Comparison of ENCODE assay signal across 27 cellular contexts in the genomic region with DNA sequence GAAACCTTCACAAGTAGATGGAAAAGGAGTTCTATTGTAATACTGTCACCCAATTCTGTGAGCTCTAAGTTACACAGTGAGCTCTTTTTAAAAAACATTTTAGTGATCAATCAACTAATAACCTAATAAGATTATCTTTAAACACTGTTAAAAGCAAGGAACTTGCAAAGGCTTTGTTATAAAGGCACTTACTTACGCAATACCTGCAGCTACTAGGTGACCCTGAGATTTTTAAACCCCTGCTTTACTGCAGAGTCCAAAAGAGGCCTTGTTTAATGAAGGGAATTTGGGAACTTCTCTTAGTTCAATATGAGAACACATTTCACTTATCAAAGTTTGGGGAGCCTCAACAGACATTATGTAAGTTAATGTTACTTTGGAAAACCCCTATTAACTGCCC. TPM values are rescaled to one million over a fixed set of nuclear protein-coding genes. Genes with fewer than 3 reads are reported as not detected.
DNase-seq lines count a peak whose midpoint lies in the region; ATAC-seq, FAIRE-seq and TF ChIP-seq lines count a peak whose summit lies in the region.
"Had no signal": no experiment of that assay in that cellular context is flagged by ENCODE, and none has a peak within 500 bp of the region (broad histone marks: within the 10 kb centered on the region; RNA-seq: fewer than 3 reads in every experiment).

No MANE protein-coding gene starts in this region.

- H3K4me3 ChIP-seq in A549 (no peak overlapping the region), H1 (ENCODE audit: extremely low read depth in 1 of 4, insufficient read depth in 2 of 4, low read depth in 3 of 4, low read length in 4 of 4) (no peak overlapping the region), transverse colon (no peak overlapping the region)
- H3K4me3 ChIP-seq: heart left ventricle, prostate gland, sigmoid colon, testis had no signal

- H2AFZ ChIP-seq in H1 (ENCODE audit: low read length) = no peak overlapping the region

- FAIRE-seq in A549 (lab: Jason Lieb, UNC) (no peak), H1 (lab: Jason Lieb, UNC) (no peak)
- FAIRE-seq: urothelium cell line had no signal

- H3K4me1 Mint-ChIP-seq in nephron (peaks cover 15% of the 10 kb centered on the region), T-helper 17 cell (no peaks in the 10 kb centered on the region)

- H2AK5ac ChIP-seq in H1 (ENCODE audit: low read depth, low read length) = no peak overlapping the region

- H3K27me3 ChIP-seq in H1 (replicated peaks in 1 of 4; ENCODE audit: control insufficient read depth in 3 of 4, extremely low read depth in 1 of 4, insufficient read depth in 3 of 4, low read length in 3 of 4) (no peaks in the 10 kb centered on the region), transverse colon (no peaks in the 10 kb centered on the region)
- H3K27me3 ChIP-seq: heart left ventricle, sigmoid colon, testis had no signal

- H3K18ac ChIP-seq in H1 (ENCODE audit: extremely low read depth, low read length) = no peak overlapping the region

- H4K5ac ChIP-seq in H1 (ENCODE audit: insufficient read length, low read depth, low read length) = no peak overlapping the region

- no peak overlapping the region for H4K91ac ChIP-seq in H1 (replicated peaks; ENCODE audit: insufficient read length, low read length)

- no peak overlapping the region for H2BK15ac ChIP-seq in H1 (ENCODE audit: low read length)

- H2BK120ac ChIP-seq in H1 (replicated peaks; ENCODE audit: low read depth, low read length) = no peak overlapping the region

- no peaks in the 10 kb centered on the region for H3K79me1 ChIP-seq in H1 (ENCODE audit: low read depth, low read length)

- H3K9ac ChIP-seq in H1 (replicated peaks in 1 of 4; ENCODE audit: extremely low read depth in 1 of 4, low read depth in 3 of 4, low read length in 3 of 4) = no peak overlapping the region

- intact Hi-C loops in transverse colon (cut with DNase I; ENCODE audit: low total_unique reads) = no loop called here

- ATAC-seq in A549 (no peak), GM18498 (IDR thresholded peaks at IDR 0.05; ENCODE audit: unreplicated experiment) (no peak), T-helper 17 cell (no peak)
- ATAC-seq: HCT116, heart left ventricle had no signal

- H3K4me3 Mint-ChIP-seq in nephron = no peak overlapping the region
- H3K4me3 Mint-ChIP-seq in T-helper 17 cell = no peak overlapping the region
- H3K4me3 Mint-ChIP-seq: CD4-positive, alpha-beta T cell; T-helper 1 cell treated with Interleukin-12 subunit alpha and Interleukin-12 subunit beta and Interleukin-4 antibody, amounts not matched to agents 30 μg/mL and 1 μg/mL, for 36 hours had no signal

- H3K4me2 ChIP-seq in A549 = no peak overlapping the region; the same call in 2 of the 3 replicates
- no peak overlapping the region for H3K4me2 ChIP-seq in H1 (ENCODE audit: insufficient read depth in 1 of 2, low read depth in 2 of 2, low read length in 2 of 2)

- H3K36me3 Mint-ChIP-seq in nephron (ENCODE audit: low read depth) (peaks cover 39% of the 10 kb centered on the region), T-helper 17 cell (ENCODE audit: low read depth) (no peaks in the 10 kb centered on the region)

- no peaks in the 10 kb centered on the region for H3K9me3 Mint-ChIP-seq in nephron
- H3K9me3 Mint-ChIP-seq: brain; CD4-positive, alpha-beta T cell; T-helper 1 cell treated with Interleukin-12 subunit alpha and Interleukin-12 subunit beta and Interleukin-4 antibody, amounts not matched to agents 30 μg/mL and 1 μg/mL, for 36 hours had no signal

- no peaks in the 10 kb centered on the region for H3K23me2 ChIP-seq in H1 (ENCODE audit: low read depth, low read length)

- H3K27ac Mint-ChIP-seq in nephron (peak overlapping the region; percentile 71 to 90 (median 89)), T-helper 17 cell (no peak overlapping the region)
- H3K27ac Mint-ChIP-seq: CD4-positive, alpha-beta T cell; T-helper 1 cell treated with Interleukin-12 subunit alpha and Interleukin-12 subunit beta and Interleukin-4 antibody, amounts not matched to agents 30 μg/mL and 1 μg/mL, for 36 hours had no signal

- H2BK12ac ChIP-seq in H1 (ENCODE audit: low read depth, low read length) = no peak overlapping the region

- no peaks in the 10 kb centered on the region for H3K9me3 ChIP-seq in A549
- H3K9me3 ChIP-seq in H1 (ENCODE audit: insufficient read depth in 2 of 2, low read depth in 1 of 2, low read length in 1 of 2) = no peaks in the 10 kb centered on the region
- H3K9me3 ChIP-seq in transverse colon = no peaks in the 10 kb centered on the region
- no peaks in the 10 kb centered on the region for H3K9me3 ChIP-seq in T-helper 17 cell (ENCODE audit: control insufficient read depth, low read length, poor library complexity, severe bottlenecking)
- H3K9me3 ChIP-seq: heart left ventricle, prostate gland, sigmoid colon, SK-N-SH, testis had no signal

- TF ChIP-seq RAD21 in A549 (conservative IDR thresholded peaks at IDR 0.05 in 1 of 2, IDR thresholded peaks at IDR 0.05 in 1 of 2) = no peak
- TF ChIP-seq RAD21 in Ishikawa (IDR thresholded peaks at IDR 0.05; ENCODE audit: low read depth) = no peak
- no peak for TF ChIP-seq RAD21 in H1 (IDR thresholded peaks at IDR 0.05 in 1 of 2, conservative IDR thresholded peaks at IDR 0.05 in 1 of 2; ENCODE audit: low read depth in 2 of 2, low read length in 2 of 2)

- no peak for DNase-seq in A549 (ENCODE audit: low read depth in 1 of 2, low spot score in 1 of 2)
- no peak for DNase-seq in H1 (ENCODE audit: low read depth in 1 of 2, low spot score in 2 of 2)
- no peak for DNase-seq in transverse colon
- DNase-seq in GM13977 (ENCODE audit: low spot score) = no peak
- no peak for DNase-seq in T-helper 17 cell
- DNase-seq: 8988T; activated CD4-positive, alpha-beta T cell treated with anti-CD3 and anti-CD28 coated beads for 4 hours; activated CD8-positive, alpha-beta memory T cell treated with anti-CD3 and anti-CD28 coated beads for 24 hours; activated T-cell treated with anti-CD3 and anti-CD28 coated beads, Interleukin-2, amount 50 U/mL, for 1 hour; CD4-positive, alpha-beta T cell; DMS53; foreskin fibroblast; heart left ventricle; Kasumi-1; MV-4-11; sigmoid colon; SK-N-SH; stimulated activated naive CD4-positive, alpha-beta T cell treated with Interleukin-2 at 50 U/mL for 16 hours; testis had no signal

- no peak for TF ChIP-seq CTCF in A549 (IDR thresholded peaks at IDR 0.05)
- TF ChIP-seq CTCF in H1 (IDR thresholded peaks at IDR 0.05; ENCODE audit: control extremely low read depth in 1 of 3, insufficient read depth in 1 of 3, low read depth in 1 of 3, low read length in 3 of 3) = no peak
- TF ChIP-seq CTCF in nephron (IDR thresholded peaks at IDR 0.05; ENCODE audit: unreplicated experiment in 3 of 3) = no peak
- TF ChIP-seq CTCF in transverse colon (IDR thresholded peaks at IDR 0.05) = no peak
- TF ChIP-seq CTCF in GM13977 (IDR thresholded peaks at IDR 0.05; ENCODE audit: extremely low read depth, insufficient read depth, missing control alignments) = no peak

- no peak overlapping the region for H3K23ac ChIP-seq in H1 (ENCODE audit: insufficient read length)

- no peak overlapping the region for H3K14ac ChIP-seq in H1 (ENCODE audit: insufficient read length)

- H3K79me2 ChIP-seq in H1 (ENCODE audit: control insufficient read depth in 1 of 2, insufficient read depth in 2 of 2, low read length in 2 of 2) = no peaks in the 10 kb centered on the region

- H3K27ac ChIP-seq in A549 (no peak overlapping the region), H1 (ENCODE audit: low read depth, low read length) (no peak overlapping the region), transverse colon (no peak overlapping the region)
- H3K27ac ChIP-seq: prostate gland had no signal

- TF ChIP-seq EP300 in A549 (IDR thresholded peaks at IDR 0.05) (no peak), Ishikawa (IDR thresholded peaks at IDR 0.05; ENCODE audit: borderline replicate concordance) (no peak), H1 (IDR thresholded peaks at IDR 0.05; ENCODE audit: borderline replicate concordance in 1 of 2, low read depth in 2 of 2, low read length in 2 of 2) (no peak), transverse colon (IDR thresholded peaks at IDR 0.05; ENCODE audit: low read depth) (no peak)

- peaks cover 30% of the 10 kb centered on the region for H3K4me1 ChIP-seq in A549
- H3K4me1 ChIP-seq in H1 (replicated peaks in 1 of 4; ENCODE audit: control insufficient read depth in 3 of 4, insufficient read depth in 4 of 4, low read length in 3 of 4) = peaks cover 0 to 18% (median 5%) of the 10 kb centered on the region in 4 experiments; a peak in 4 of 7 replicates
- H3K4me1 ChIP-seq in transverse colon = no peaks in the 10 kb centered on the region
- H3K4me1 ChIP-seq: prostate gland had no signal

- no peak for TF ChIP-seq POLR2A in A549 (IDR thresholded peaks at IDR 0.05; ENCODE audit: low read length)
- no peak for TF ChIP-seq POLR2A in H1 (IDR thresholded peaks at IDR 0.05; ENCODE audit: control extremely low read depth in 1 of 2, low read depth in 2 of 2, low read length in 2 of 2)
- no peak for TF ChIP-seq POLR2A in transverse colon (IDR thresholded peaks at IDR 0.05)

- no peak overlapping the region for H2BK20ac ChIP-seq in H1 (ENCODE audit: low read length)

- H4K8ac ChIP-seq in H1 (ENCODE audit: extremely low read depth, insufficient read depth, low read length) = no peak overlapping the region

- POLR2A ChIA-PET in A549 (lab: Yijun Ruan, JAX) = no interaction called here
- POLR2A ChIA-PET in H1 (lab: Charles Lee; ENCODE audit: partially characterized antibody) = no interaction called here

- no peak overlapping the region for H3K4ac ChIP-seq in H1 (replicated peaks; ENCODE audit: insufficient read length, low read depth, low read length)

- H2BK5ac ChIP-seq in H1 (ENCODE audit: low read depth, low read length) = no peak overlapping the region

- 92% methylated on average over 1 of the region's 1 CpG for WGBS in A549 (ENCODE audit: missing lambda C conversion rate)
- WGBS in H1 (ENCODE audit: extremely low coverage in 1 of 2, insufficient coverage in 1 of 2, insufficient read length in 1 of 2, insufficient replicate concordance in 2 of 2, low coverage in 1 of 2, low lambda C conversion rate in 2 of 2, missing lambda C conversion rate in 1 of 2), 2 experiments = 94% methylated on average over 1 of the region's 1 CpG; no CpG with 5 or more reads in 1 of the 2 experiments
- 97 to 100% methylated on average over 1 of the region's 1 CpG for WGBS in transverse colon (ENCODE audit: low coverage in 1 of 2), 2 donors

- CTCF ChIA-PET in A549 (lab: Yijun Ruan, JAX) (no interaction called here), H1 (lab: Charles Lee; ENCODE audit: partially characterized antibody) (interaction anchor here (0.6 to 1.2 kb wide), 2 partner anchors 95 to 679 kb away, joined by 3 read pairs; no protein-coding TSS in a partner anchor)

- no peaks in the 10 kb centered on the region for H3K27me3 Mint-ChIP-seq in nephron (ENCODE audit: low read depth)
- no peaks in the 10 kb centered on the region for H3K27me3 Mint-ChIP-seq in T-helper 17 cell
- H3K27me3 Mint-ChIP-seq: brain; CD4-positive, alpha-beta T cell had no signal

- in situ Hi-C loops in transverse colon (cut with MboI; ENCODE audit: low pct_ligation_motif_present in 1 of 4, low pct_unique_long_range_greater_than_20kb in 1 of 4, low sequenced_read_pairs in 3 of 4) (no loop called here), GM13977 (cut with MboI; ENCODE audit: low pct_unique_long_range_greater_than_20kb, low sequenced_read_pairs, unreplicated experiment) (no loop called here)

- H3K56ac ChIP-seq in H1 (replicated peaks; ENCODE audit: insufficient read length, low read depth, low read length) = no peak overlapping the region

- no peaks in the 10 kb centered on the region for H4K20me1 ChIP-seq in H1 (replicated peaks in 1 of 2; ENCODE audit: control insufficient read depth in 1 of 2, insufficient read depth in 2 of 2, low read length in 2 of 2)

- H3K36me3 ChIP-seq in H1 (ENCODE audit: control insufficient read depth in 2 of 4, insufficient read depth in 4 of 4, low read length in 3 of 4) = no peaks in the 10 kb centered on the region
- H3K36me3 ChIP-seq in transverse colon = peaks cover 0 to 43% (median 5%) of the 10 kb centered on the region in 4 donors
- H3K36me3 ChIP-seq: prostate gland had no signal

RNA-seq across cellular contexts. Expression of gene P4HA1, which starts 53.3 kb away (rescaled TPM):
- polyA plus RNA-seq in A549 (2011; rRNA removed) (46.1 and 49.0 TPM in 2 replicates), A549 (2017; fragmentation: RNase III; extraction: RNeasy Plus Mini Kit Qiagen cat#74134 plus additional on column Dnase treatment) (20.6 to 23.7 TPM (median 22.6 TPM) in 3 replicates), H1 (2011; rRNA removed) (6.7 and 12.0 TPM in 2 replicates)
- polyA plus RNA-seq in A549 (2012; cell fraction: cytosol; rRNA removed) = 6.6 and 6.9 TPM in 2 replicates
- polyA plus RNA-seq in A549 (2012; cell fraction: nucleus; rRNA removed) = 4.4 and 6.5 TPM in 2 replicates
- 9.3 and 12.4 TPM in 2 replicates for polyA minus RNA-seq in A549 (2011; rRNA and poly(A)+ RNA removed)
- total RNA-seq in H1 (2021; fragmentation: NEBNext Ultra II Directional; extraction: Animal tissue kit (Norgen Biotek cat#: 25700)) = 25.3 and 25.7 TPM in 2 replicates
- polyA plus RNA-seq in H1 (2011; cell fraction: cytosol; rRNA removed) = 18.8 TPM
- polyA plus RNA-seq in H1 (2011; cell fraction: nucleus; rRNA removed) = 4.6 TPM
- 14.5 to 23.7 TPM (median 15.0 TPM) in 4 replicates for polyA plus RNA-seq in H1 (2012, experiment 1 of 2)
- 2.5 TPM for polyA plus RNA-seq in H1 (2012, experiment 2 of 2)
- 53.0 TPM for polyA plus RNA-seq in H1 (2013, experiment 1 of 2)
- 53.0 TPM for polyA plus RNA-seq in H1 (2013, experiment 2 of 2)
- polyA minus RNA-seq in H1 (2011; rRNA and poly(A)+ RNA removed) = 15.6 and 23.5 TPM in 2 replicates
- 14.9 TPM for polyA minus RNA-seq in H1 (2011; cell fraction: cytosol; rRNA and poly(A)+ RNA removed)
- polyA minus RNA-seq in H1 (2011; cell fraction: nucleus; rRNA and poly(A)+ RNA removed) = 13.6 TPM
- total RNA-seq in transverse colon (10 to 100 TPM; 10.5 to 28.6 (median 14.4) TPM), T-helper 17 cell (10 to 100 TPM; 13.7 to 15.8 TPM)

Comparison
In these comparisons a context has a peak if more than half of its experiments do, and no peak if none do; other contexts are left out.
1. Of the 18 proteins assayed by ChIP-seq in both H1 and A549: peak only in H1: none; only in A549: none; in both: CEBPB; in neither: 17.